In genomic region chr15:26767169-26767670, GRCh38 we compare ENCODE assay signal across 21 cellular contexts. TPM values are rescaled to one million over a fixed set of nuclear protein-coding genes. Genes with fewer than 3 reads are reported as not detected.
DNase-seq lines count a peak whose midpoint lies in the region; ATAC-seq and TF ChIP-seq lines count a peak whose summit lies in the region.
"Had no signal": no experiment of that assay in that cellular context is flagged by ENCODE, and none has a peak within 500 bp of the region (broad histone marks: within the 10 kb centered on the region; RNA-seq: fewer than 3 reads in every experiment).

No MANE protein-coding gene starts in this region.

- peaks cover 30% of the 10 kb centered on the region for H3K27me3 Mint-ChIP-seq in chondrocyte (ENCODE audit: low read depth)
- H3K27me3 Mint-ChIP-seq: central memory CD8-positive, alpha-beta T cell had no signal

- H3K9me3 ChIP-seq in HAP-1: no peaks in the 10 kb centered on the region
- no peaks in the 10 kb centered on the region for H3K9me3 ChIP-seq in tibial artery
- H3K9me3 ChIP-seq: left ventricle myocardium inferior had no signal

- no peaks in the 10 kb centered on the region for H3K36me3 Mint-ChIP-seq in chondrocyte (ENCODE audit: low read depth)
- H3K36me3 Mint-ChIP-seq: type B pancreatic cell had no signal

- H3K4me1 ChIP-seq in HAP-1: peaks cover 66% of the 10 kb centered on the region
- peaks cover 0 to 9% (median 7%) of the 10 kb centered on the region in 4 donors for H3K4me1 ChIP-seq in tibial artery

- H3K9me3 Mint-ChIP-seq in chondrocyte (ENCODE audit: low read depth): no peaks in the 10 kb centered on the region
- H3K9me3 Mint-ChIP-seq: type B pancreatic cell had no signal

- no peaks in the 10 kb centered on the region for H3K27me3 ChIP-seq in HAP-1 (ENCODE audit: low read depth)
- H3K27me3 ChIP-seq in tibial artery: peaks cover 0 to 28% of the 10 kb centered on the region in 2 donors

- no peak overlapping the region for H3K4me3 ChIP-seq in HAP-1
- no peak overlapping the region for H3K4me3 ChIP-seq in tibial artery
- H3K4me3 ChIP-seq: hepatocyte, left ventricle myocardium inferior had no signal

- peaks cover 6% of the 10 kb centered on the region for H3K4me1 Mint-ChIP-seq in chondrocyte (ENCODE audit: low read depth)
- H3K4me1 Mint-ChIP-seq: central memory CD8-positive, alpha-beta T cell had no signal

- in situ Hi-C loops in HAP-1 (cut with MboI; ENCODE audit: low sequenced_read_pairs): no loop called here

- H3K27ac Mint-ChIP-seq in chondrocyte (ENCODE audit: unreplicated experiment): no peak overlapping the region
- H3K27ac Mint-ChIP-seq: type B pancreatic cell had no signal

- DNase-seq in COLO668 (lab: John Stamatoyannopoulos, UW; ENCODE audit: unreplicated experiment): peak; percentile 40
- DNase-seq in HAP-1 (ENCODE audit: low spot score in 2 of 2): peak; percentile 89 to 98
- peak; percentile 8 for DNase-seq in astrocyte of the hippocampus (ENCODE audit: low read depth, low spot score)
- DNase-seq in iPS-NIHi7 (ENCODE audit: extremely low spot score): peak; percentile 45
- no peak for DNase-seq in chondrocyte (ENCODE audit: low spot score)
- no peak for DNase-seq in tibial artery
- no peak for DNase-seq in nucleus accumbens (lab: John Stamatoyannopoulos, UW)
- DNase-seq: activated CD4-positive, alpha-beta T cell treated with anti-CD3 and anti-CD28 coated beads, Interleukin-2, amount 50 U/mL, for 4 hours; activated naive CD4-positive, alpha-beta T cell; activated T-cell treated with anti-CD3 and anti-CD28 coated beads for 4 hours; amygdala; EL; left ventricle myocardium inferior; NCI-H345; right cardiac atrium; stimulated activated naive CD8-positive, alpha-beta T cell treated with anti-CD3 and anti-CD28 coated beads, Interleukin-15, Interleukin-2, amounts not matched to agents 100 U/mL and 50 U/mL, for 24 hours had no signal

- peaks cover 8% of the 10 kb centered on the region for H3K36me3 ChIP-seq in HAP-1 (replicated peaks)
- no peaks in the 10 kb centered on the region for H3K36me3 ChIP-seq in tibial artery
- H3K36me3 ChIP-seq: left ventricle myocardium inferior had no signal

- no peak overlapping the region for H3K4me3 Mint-ChIP-seq in chondrocyte (ENCODE audit: unreplicated experiment)
- H3K4me3 Mint-ChIP-seq: central memory CD8-positive, alpha-beta T cell; type B pancreatic cell had no signal

- TF ChIP-seq CTCF in chondrocyte (IDR thresholded peaks at IDR 0.05): no peak
- TF ChIP-seq CTCF in tibial artery (IDR thresholded peaks at IDR 0.05): no peak

- no peak for ATAC-seq in HG03521 (IDR thresholded peaks at IDR 0.05; ENCODE audit: unreplicated experiment)
- ATAC-seq: right cardiac atrium; stimulated activated naive CD8-positive, alpha-beta T cell treated with anti-CD3 and anti-CD28 coated beads, Interleukin-15, Interleukin-2, amounts not matched to agents 100 U/mL and 50 U/mL, for 24 hours had no signal

- H3K27ac ChIP-seq in tibial artery: no peak overlapping the region
- H3K27ac ChIP-seq: hepatocyte, left ventricle myocardium inferior, RWPE1 had no signal

- intact Hi-C loops in tibial artery (cut with DNase I; ENCODE audit: low total_unique reads): no loop called here

RNA-seq across cellular contexts. Expression of gene GABRB3, which starts 5.6 kb away (rescaled TPM):
- total RNA-seq in chondrocyte: 1.6 to 8.2 TPM (median 2.3 TPM) in 3 replicates

Comparison
In these comparisons a context has a peak if more than half of its experiments do, and no peak if none do; other contexts are left out.
1. DNase-seq: peak in COLO668 (single experiment), HAP-1 (2 of 2), astrocyte of the hippocampus (single experiment) and iPS-NIHi7 (single experiment); none in chondrocyte (single experiment), tibial artery (0 of 2) and nucleus accumbens (0 of 56).